In genomic region chr21:41435728-41436127, GRCh38 we compare ENCODE assay signal across 22 cellular contexts.
"Had no signal": no experiment of that assay in that cellular context is flagged by ENCODE, and none has a peak within 500 bp of the region (broad histone marks: within the 10 kb centered on the region; RNA-seq: fewer than 3 reads in every experiment).

No MANE protein-coding gene starts in this region.

- H3K4me1 ChIP-seq: left ventricle myocardium inferior, right lobe of liver had no signal

- H3K4me3 Mint-ChIP-seq: activated naive CD4-positive, alpha-beta T cell treated with anti-CD3 and anti-CD28 coated beads, Interleukin-2, amount 50 U/mL, for 24 hours; central memory CD8-positive, alpha-beta T cell; nephron had no signal

- H3K27ac ChIP-seq: epithelial cell of prostate, hepatocyte, left ventricle myocardium inferior, right lobe of liver had no signal

- H3K27me3 Mint-ChIP-seq: activated naive CD4-positive, alpha-beta T cell treated with anti-CD3 and anti-CD28 coated beads, Interleukin-2, amount 50 U/mL, for 24 hours; central memory CD8-positive, alpha-beta T cell had no signal

- H3K27me3 ChIP-seq: hepatocyte, right lobe of liver had no signal

- H3K9me3 ChIP-seq: mucosa of descending colon, right lobe of liver had no signal

- H3K4me3 ChIP-seq: hepatocyte, left ventricle myocardium inferior, lung, mucosa of descending colon, right lobe of liver had no signal

- H3K9me3 Mint-ChIP-seq: activated naive CD4-positive, alpha-beta T cell treated with anti-CD3 and anti-CD28 coated beads, Interleukin-2, amount 50 U/mL, for 24 hours; central memory CD8-positive, alpha-beta T cell had no signal

- DNase-seq: activated CD4-positive, alpha-beta T cell treated with anti-CD3 and anti-CD28 coated beads, Interleukin-2, amount 50 U/mL, for 4 hours; activated CD4-positive, CD25-positive, alpha-beta regulatory T cell treated with anti-CD3 and anti-CD28 coated beads, Interleukin-2, amount 50 U/mL, for 72 hours; activated gamma-delta T cell; activated T-cell treated with anti-CD3 and anti-CD28 coated beads for 4 hours; anterior cingulate cortex; effector CD8-positive, alpha-beta T cell; glutamatergic neuron; islet precursor cell; left ventricle myocardium inferior; mucosa of descending colon; right lobe of liver; stimulated activated CD4-positive, alpha-beta T cell treated with anti-CD3 and anti-CD28 coated beads, Interleukin-2, amount 100 ng/mL, for 48 hours; stimulated activated naive CD4-positive, alpha-beta T cell treated with Interleukin-2 at 50 U/mL for 16 hours; T-helper 2 cell; trophoblast cell had no signal

- ATAC-seq: mucosa of descending colon, right lobe of liver, SK-N-SH treated with all-trans-retinoic acid at 6 μM for 48 hours had no signal

- H3K4me1 Mint-ChIP-seq: nephron had no signal

- H3K27ac Mint-ChIP-seq: nephron had no signal
